ENCODE assay signal across 21 cellular contexts in genomic region chr9:130990362-130991226, GRCh38. TPM values are rescaled to one million over a fixed set of nuclear protein-coding genes. Genes with fewer than 3 reads are reported as not detected.
"Had no signal": no experiment of that assay in that cellular context is flagged by ENCODE, and none has a peak within 500 bp of the region (broad histone marks: within the 10 kb centered on the region; RNA-seq: fewer than 3 reads in every experiment).

No MANE protein-coding gene starts in this region.

- H3K27me3 ChIP-seq: adrenal gland, cardiac muscle cell had no signal

- H3K9me3 Mint-ChIP-seq: activated B cell treated with CpG ODN at 0.5 μM for 24 hours; activated CD4-positive, alpha-beta T cell treated with anti-CD3 and anti-CD28 coated beads, Interleukin-2, amount 10 ng/mL, durations not matched to agents 24 days and 14 days; activated naive CD4-positive, alpha-beta T cell treated with anti-CD3 and anti-CD28 coated beads, Interleukin-2, amount 50 U/mL, for 24 hours; natural killer cell treated with Interleukin-12 subunit alpha and Interleukin-12 subunit beta and Interleukin-15 and Interleukin-18, amount 100 ng/mL, for 72 hours; T-helper 1 cell treated with Interleukin-12 subunit alpha and Interleukin-12 subunit beta and Interleukin-4 antibody, amounts not matched to agents 30 μg/mL and 1 μg/mL, for 36 hours had no signal

- H3K9me3 ChIP-seq: adrenal gland, tibial artery, uterus had no signal

- FAIRE-seq: colon had no signal

- DNase-seq: activated B cell treated with CpG ODN at 0.5 μM for 24 hours; activated CD4-positive, alpha-beta T cell treated with anti-CD3 and anti-CD28 coated beads, Interleukin-2, amount 10 ng/mL, durations not matched to agents 24 days and 14 days; activated CD8-positive, alpha-beta memory T cell treated with anti-CD3 and anti-CD28 coated beads, Interleukin-2, amount 50 U/mL, for 4 hours; activated CD8-positive, alpha-beta T cell treated with anti-CD3 and anti-CD28 coated beads, Interleukin-2, amount 10 ng/mL, durations not matched to agents 7 days and 5 days; activated effector memory CD4-positive, alpha-beta T cell treated with anti-CD3 and anti-CD28 coated beads, Interleukin-2, amount 50 U/mL, for 16 hours; activated T-cell treated with anti-CD3 and anti-CD28 coated beads, Interleukin-2, amount 50 U/mL, for 48 hours; foreskin fibroblast; glutamatergic neuron; hypothalamus; stimulated activated CD4-positive, alpha-beta T cell treated with anti-CD3 and anti-CD28 coated beads, Interleukin-4, amount 100 ng/mL, for 24 hours; stimulated activated naive CD4-positive, alpha-beta T cell; tibial artery; uterus had no signal

- H3K4me3 ChIP-seq: adrenal gland, cardiac muscle cell, tibial artery, uterus had no signal

- H3K4me1 Mint-ChIP-seq: activated B cell treated with CpG ODN at 0.5 μM for 24 hours; activated CD4-positive, alpha-beta T cell treated with anti-CD3 and anti-CD28 coated beads, Interleukin-2, amount 10 ng/mL, durations not matched to agents 24 days and 14 days had no signal

- H3K36me3 Mint-ChIP-seq: activated naive CD4-positive, alpha-beta T cell treated with anti-CD3 and anti-CD28 coated beads, Interleukin-2, amount 50 U/mL, for 24 hours; natural killer cell treated with Interleukin-12 subunit alpha and Interleukin-12 subunit beta and Interleukin-15 and Interleukin-18, amount 100 ng/mL, for 72 hours had no signal

- H3K27me3 Mint-ChIP-seq: activated CD4-positive, alpha-beta T cell treated with anti-CD3 and anti-CD28 coated beads, Interleukin-2, amount 10 ng/mL, durations not matched to agents 24 days and 14 days; activated naive CD4-positive, alpha-beta T cell treated with anti-CD3 and anti-CD28 coated beads, Interleukin-2, amount 50 U/mL, for 24 hours had no signal

- H3K4me1 ChIP-seq: tibial artery, uterus had no signal

- ATAC-seq: activated CD8-positive, alpha-beta T cell treated with anti-CD3 and anti-CD28 coated beads, Interleukin-2, amount 10 ng/mL, durations not matched to agents 7 days and 5 days had no signal

- H3K4me3 Mint-ChIP-seq: activated B cell treated with CpG ODN at 0.5 μM for 24 hours; activated CD4-positive, alpha-beta T cell treated with anti-CD3 and anti-CD28 coated beads, Interleukin-2, amount 10 ng/mL, durations not matched to agents 24 days and 14 days; activated CD8-positive, alpha-beta T cell treated with anti-CD3 and anti-CD28 coated beads, Interleukin-2, amount 10 ng/mL, durations not matched to agents 7 days and 5 days; activated naive CD4-positive, alpha-beta T cell treated with anti-CD3 and anti-CD28 coated beads, Interleukin-2, amount 50 U/mL, for 24 hours; natural killer cell treated with Interleukin-12 subunit alpha and Interleukin-12 subunit beta and Interleukin-15 and Interleukin-18, amount 100 ng/mL, for 72 hours; T-helper 1 cell treated with Interleukin-12 subunit alpha and Interleukin-12 subunit beta and Interleukin-4 antibody, amounts not matched to agents 30 μg/mL and 1 μg/mL, for 36 hours had no signal

- H3K27ac Mint-ChIP-seq: activated B cell treated with CpG ODN at 0.5 μM for 24 hours; activated CD4-positive, alpha-beta T cell treated with anti-CD3 and anti-CD28 coated beads, Interleukin-2, amount 10 ng/mL, durations not matched to agents 24 days and 14 days; activated CD8-positive, alpha-beta T cell treated with anti-CD3 and anti-CD28 coated beads, Interleukin-2, amount 10 ng/mL, durations not matched to agents 7 days and 5 days; activated naive CD4-positive, alpha-beta T cell treated with anti-CD3 and anti-CD28 coated beads, Interleukin-2, amount 50 U/mL, for 24 hours; natural killer cell treated with Interleukin-12 subunit alpha and Interleukin-12 subunit beta and Interleukin-15 and Interleukin-18, amount 100 ng/mL, for 72 hours; T-helper 1 cell treated with Interleukin-12 subunit alpha and Interleukin-12 subunit beta and Interleukin-4 antibody, amounts not matched to agents 30 μg/mL and 1 μg/mL, for 36 hours had no signal

- H3K27ac ChIP-seq: adrenal gland, cardiac muscle cell, tibial artery, uterus had no signal

- H3K36me3 ChIP-seq: adrenal gland, cardiac muscle cell, tibial artery, uterus had no signal

RNA-seq across cellular contexts. Expression of gene LAMC3, which starts 18.4 kb away (rescaled TPM):
- total RNA-seq: activated B cell treated with CpG ODN at 0.5 μM for 24 hours; activated CD8-positive, alpha-beta T cell treated with anti-CD3 and anti-CD28 coated beads, Interleukin-2, amount 10 ng/mL, durations not matched to agents 7 days and 5 days; natural killer cell treated with Interleukin-12 subunit alpha and Interleukin-12 subunit beta and Interleukin-15 and Interleukin-18, amount 100 ng/mL, for 72 hours had no signal

RNA-seq across cellular contexts. Expression of gene FIBCD1, which starts 51.5 kb away (rescaled TPM):
- total RNA-seq: activated B cell treated with CpG ODN at 0.5 μM for 24 hours; activated CD4-positive, alpha-beta T cell treated with anti-CD3 and anti-CD28 coated beads, Interleukin-2, amount 10 ng/mL, durations not matched to agents 24 days and 14 days; activated CD8-positive, alpha-beta T cell treated with anti-CD3 and anti-CD28 coated beads, Interleukin-2, amount 10 ng/mL, durations not matched to agents 7 days and 5 days; liver; mesenteric fat pad; natural killer cell treated with Interleukin-12 subunit alpha and Interleukin-12 subunit beta and Interleukin-15 and Interleukin-18, amount 100 ng/mL, for 72 hours had no signal
- polyA plus RNA-seq: liver had no signal
